Comparison of ENCODE assay signal across 10 cellular contexts in the genomic region with DNA sequence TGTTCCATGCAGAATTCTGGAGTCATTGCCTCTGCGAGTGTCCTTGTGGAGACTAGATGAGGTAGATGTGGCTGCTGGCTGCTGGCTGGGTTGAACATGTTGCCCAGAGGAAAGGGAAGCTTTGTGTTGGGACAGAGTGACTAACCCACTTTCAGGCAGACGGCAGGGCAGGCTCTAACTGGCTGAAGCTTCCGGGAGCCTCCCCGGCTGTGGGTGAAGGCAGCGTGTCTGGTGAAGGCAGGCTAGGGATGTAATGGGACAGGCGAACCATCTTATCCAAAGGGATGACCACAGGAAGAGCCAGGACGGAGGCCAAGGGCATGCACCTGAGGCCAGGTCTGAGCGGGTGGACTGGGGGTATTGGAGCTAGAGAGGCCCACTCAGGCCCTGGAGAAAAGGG. TPM values are rescaled to one million over a fixed set of nuclear protein-coding genes. Genes with fewer than 3 reads are reported as not detected.
DNase-seq lines count a peak whose midpoint lies in the region; ATAC-seq lines count a peak whose summit lies in the region.
"Had no signal": no experiment of that assay in that cellular context is flagged by ENCODE, and none has a peak within 500 bp of the region (broad histone marks: within the 10 kb centered on the region; RNA-seq: fewer than 3 reads in every experiment).

No MANE protein-coding gene starts in this region.

- H3K9me3 ChIP-seq in CD4-positive, alpha-beta memory T cell (ENCODE audit: control insufficient read depth in 1 of 2, low read length in 2 of 2), result no peaks in the 10 kb centered on the region
- no peaks in the 10 kb centered on the region for H3K9me3 ChIP-seq in mesenchymal stem cell (ENCODE audit: control insufficient read depth, low read length)

- CTCF ChIA-PET in CD4-positive, alpha-beta memory T cell (lab: Charles Lee; ENCODE audit: partially characterized antibody), result interaction anchor here (1.8 to 2.6 kb wide), 3 partner anchors 124 to 198 kb away, joined by 6 to 9 read pairs (median 8); no protein-coding TSS in a partner anchor

- H2BK15ac ChIP-seq in mesenchymal stem cell (ENCODE audit: low read depth, poor library complexity, severe bottlenecking), result peak overlapping the region; percentile 68

- POLR2A ChIA-PET in CD4-positive, alpha-beta memory T cell (lab: Charles Lee; ENCODE audit: partially characterized antibody), result interaction anchor here (0.8 to 5.7 kb wide), 10 partner anchors 12 to 245 kb away, joined by 3 to 40 read pairs (median 12); partner anchors contain the start of genes C2orf42, MXD1 and PCBP1

- H3K27ac Mint-ChIP-seq in CD4-positive, alpha-beta memory T cell, result peak overlapping the region; percentile 81 to 96 (median 90)
- H3K27ac Mint-ChIP-seq: stimulated activated memory B cell treated with anti-CD40 and anti-IgM and Interleukin-4, amounts not matched to agents 10 μg/mL and 1 μg/mL and 100 μg/mL, for 72 hours had no signal

- no peak overlapping the region for H2BK5ac ChIP-seq in mesenchymal stem cell (ENCODE audit: low read depth, low read length, poor library complexity, severe bottlenecking)

- peak overlapping the region in 1 of 2 experiments; percentile 14 for H3K23ac ChIP-seq in mesenchymal stem cell (ENCODE audit: low read length in 2 of 2)

- H3K14ac ChIP-seq in mesenchymal stem cell (ENCODE audit: low read length in 2 of 2), result peak overlapping the region in 1 of 2 experiments; percentile 73

- H3K4me1 ChIP-seq in CD4-positive, alpha-beta memory T cell (ENCODE audit: insufficient read depth, low read length), result peaks cover 26% of the 10 kb centered on the region
- H3K4me1 ChIP-seq in mesenchymal stem cell (ENCODE audit: control insufficient read depth, insufficient read depth, low read depth, low read length), result peaks cover 8% of the 10 kb centered on the region

- H3K36me3 Mint-ChIP-seq in CD4-positive, alpha-beta memory T cell, result peaks cover 9 to 23% of the 10 kb centered on the region in 2 donors

- peaks cover 24 to 36% (median 31%) of the 10 kb centered on the region in 4 donors for H3K4me1 Mint-ChIP-seq in CD4-positive, alpha-beta memory T cell

- no peak overlapping the region for H4K8ac ChIP-seq in mesenchymal stem cell (ENCODE audit: low read length)

- WGBS in mesenchymal stem cell, result 98% methylated on average over 8 of the region's 8 CpGs

- H4K91ac ChIP-seq in mesenchymal stem cell (ENCODE audit: low read length), result peak overlapping the region; percentile 22

- H3K9ac ChIP-seq in mesenchymal stem cell (ENCODE audit: low read length), result no peak overlapping the region

- peak overlapping the region; percentile 4 to 65 for H2BK12ac ChIP-seq in mesenchymal stem cell (ENCODE audit: low read length in 2 of 2)

- no peak overlapping the region for H2AK5ac ChIP-seq in mesenchymal stem cell (ENCODE audit: low read length, severe bottlenecking)

- no peaks in the 10 kb centered on the region for H3K79me1 ChIP-seq in mesenchymal stem cell (replicated peaks; ENCODE audit: low read length, poor library complexity, severe bottlenecking)

- H3K27me3 Mint-ChIP-seq in CD4-positive, alpha-beta memory T cell, result no peaks in the 10 kb centered on the region
- H3K27me3 Mint-ChIP-seq: stimulated activated memory B cell treated with anti-CD40 and anti-IgM and Interleukin-4, amounts not matched to agents 10 μg/mL and 1 μg/mL and 100 μg/mL, for 72 hours had no signal

- H3K4me3 ChIP-seq in CD4-positive, alpha-beta memory T cell (ENCODE audit: low read length in 2 of 2), result no peak overlapping the region
- no peak overlapping the region for H3K4me3 ChIP-seq in mesenchymal stem cell (ENCODE audit: insufficient read depth in 1 of 2, low read depth in 1 of 2, low read length in 2 of 2)

- H2AFZ ChIP-seq in mesenchymal stem cell (ENCODE audit: low read depth, low read length), result no peak overlapping the region

- no peak overlapping the region for H3K4me2 ChIP-seq in mesenchymal stem cell (ENCODE audit: low read length, poor library complexity, severe bottlenecking)

- no peak overlapping the region for H2BK120ac ChIP-seq in mesenchymal stem cell (ENCODE audit: low read depth, low read length)

- intact Hi-C loops in CD4-positive, alpha-beta memory T cell (cut with micrococcal nuclease), result loop anchor here (10.0 kb wide), 1 partner anchor 199 kb away; no protein-coding TSS in a partner anchor

- ATAC-seq in GM19452 (IDR thresholded peaks at IDR 0.05; ENCODE audit: unreplicated experiment), result no peak
- ATAC-seq: stimulated activated memory B cell treated with anti-CD40 and anti-IgM and Interleukin-4, amounts not matched to agents 10 μg/mL and 1 μg/mL and 100 μg/mL, for 72 hours had no signal

- H3K27me3 ChIP-seq in CD4-positive, alpha-beta memory T cell (ENCODE audit: insufficient read depth, low read length), result no peaks in the 10 kb centered on the region
- no peaks in the 10 kb centered on the region for H3K27me3 ChIP-seq in mesenchymal stem cell (ENCODE audit: control insufficient read depth in 1 of 2, insufficient read depth in 1 of 2, low read length in 2 of 2)

- H3K4ac ChIP-seq in mesenchymal stem cell (ENCODE audit: low read depth in 1 of 2, low read length in 2 of 2), result no peak overlapping the region

- H3K18ac ChIP-seq in mesenchymal stem cell (ENCODE audit: low read depth in 1 of 2, low read length in 2 of 2), result no peak overlapping the region

- peak overlapping the region in 6 of 8 donors; percentile 46 to 82 (median 65) for H3K4me3 Mint-ChIP-seq in CD4-positive, alpha-beta memory T cell
- H3K4me3 Mint-ChIP-seq: stimulated activated memory B cell treated with anti-CD40 and anti-IgM and Interleukin-4, amounts not matched to agents 10 μg/mL and 1 μg/mL and 100 μg/mL, for 72 hours had no signal

- H3K9me3 Mint-ChIP-seq in CD4-positive, alpha-beta memory T cell, result no peaks in the 10 kb centered on the region
- H3K9me3 Mint-ChIP-seq: stimulated activated memory B cell treated with anti-CD40 and anti-IgM and Interleukin-4, amounts not matched to agents 10 μg/mL and 1 μg/mL and 100 μg/mL, for 72 hours had no signal

- peak overlapping the region; percentile 39 for H3K27ac ChIP-seq in CD4-positive, alpha-beta memory T cell (ENCODE audit: low read depth, low read length)
- H3K27ac ChIP-seq in mesenchymal stem cell (ENCODE audit: low read length, poor library complexity, severe bottlenecking), result no peak overlapping the region

- DNase-seq in CD4-positive, alpha-beta memory T cell, result no peak
- peak; percentile 87 to 92 for DNase-seq in NOMO-1 (lab: John Stamatoyannopoulos, UW; ENCODE audit: unreplicated experiment in 2 of 2)
- DNase-seq in astrocyte of the hippocampus (ENCODE audit: low read depth, low spot score), result peak; percentile 30
- no peak for DNase-seq in mesenchymal stem cell
- DNase-seq in 8988T, result no peak
- no peak for DNase-seq in NCI-H345 treated with DMSO at 0.1 percent for 48 hours (lab: John Stamatoyannopoulos, UW; ENCODE audit: unreplicated experiment)
- no peak for DNase-seq in cerebellar nuclear complex (lab: John Stamatoyannopoulos, UW)
- DNase-seq: cortex of kidney had no signal

- H3K36me3 ChIP-seq in CD4-positive, alpha-beta memory T cell (ENCODE audit: insufficient read depth, low read length), result no peaks in the 10 kb centered on the region
- H3K36me3 ChIP-seq in mesenchymal stem cell (ENCODE audit: control insufficient read depth in 1 of 2, insufficient read depth in 2 of 2, low read depth in 1 of 2, low read length in 2 of 2), result peaks cover 2 to 34% of the 10 kb centered on the region in 2 experiments

RNA-seq across cellular contexts. Expression of gene ASPRV1, which starts 16.0 kb away (rescaled TPM):
- total RNA-seq in CD4-positive, alpha-beta memory T cell, result 1 to 10 TPM; 2.0 to 2.3 TPM
- 1 to 10 TPM; 1.1 TPM for polyA plus RNA-seq in CD4-positive, alpha-beta memory T cell
- polyA plus RNA-seq in mesenchymal stem cell (2013, experiment 1 of 2), result 0.08 TPM
- polyA plus RNA-seq in mesenchymal stem cell (2013, experiment 2 of 2), result 0.15 TPM

RNA-seq across cellular contexts. Expression of gene MXD1, which starts 30.5 kb away (rescaled TPM):
- 10 to 100 TPM; 12.5 to 17.2 TPM for total RNA-seq in CD4-positive, alpha-beta memory T cell
- polyA plus RNA-seq in CD4-positive, alpha-beta memory T cell, result 10 to 100 TPM in 1 of 2 donors, 1 to 10 TPM in 1; 4.7 to 12.3 TPM
- polyA plus RNA-seq in mesenchymal stem cell (2013, experiment 1 of 2), result 10.3 TPM
- 10.3 TPM for polyA plus RNA-seq in mesenchymal stem cell (2013, experiment 2 of 2)

RNA-seq across cellular contexts. Expression of gene SNRNP27, which starts 51.7 kb away (rescaled TPM):
- total RNA-seq in CD4-positive, alpha-beta memory T cell, result 10 to 100 TPM; 44.6 to 48.5 TPM
- polyA plus RNA-seq in CD4-positive, alpha-beta memory T cell, result 10 to 100 TPM; 62.6 to 66.0 TPM
- polyA plus RNA-seq in mesenchymal stem cell (2013, experiment 1 of 2), result 91.2 TPM
- 89.1 TPM for polyA plus RNA-seq in mesenchymal stem cell (2013, experiment 2 of 2)

Comparison
In these comparisons a context has a peak if more than half of its experiments do, and no peak if none do; other contexts are left out.
1. DNase-seq: peak in NOMO-1 (2 of 2) and astrocyte of the hippocampus (single experiment); none in CD4-positive, alpha-beta memory T cell (0 of 5), mesenchymal stem cell (single experiment), 8988T (single experiment), NCI-H345 treated with DMSO at 0.1 percent for 48 hours (single experiment) and cerebellar nuclear complex (0 of 2).